In the genomic region with DNA sequence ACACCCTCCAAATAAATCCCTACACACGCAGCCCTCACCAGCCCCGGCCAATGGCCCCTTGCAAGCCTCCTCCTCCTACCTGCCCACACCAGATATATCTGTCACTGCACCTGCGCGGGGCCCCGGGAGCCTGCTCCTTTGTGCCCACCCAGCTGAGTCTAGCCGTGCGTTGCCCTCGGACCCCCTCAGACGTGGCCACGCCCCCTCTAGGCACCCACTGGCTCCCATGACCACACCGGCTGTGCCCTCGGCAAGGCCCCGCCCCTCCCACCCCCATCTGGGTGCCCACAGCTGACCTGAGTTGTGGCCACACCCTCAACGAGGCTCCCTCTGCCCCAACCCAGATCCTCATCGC, we compare ENCODE assay signal across 1 cellular context.
TF ChIP-seq lines count a peak whose summit lies in the region.

No MANE protein-coding gene starts in this region.

TF ChIP-seq in HEK293, 187 proteins besides CTCF, POLR2A, EP300 and RAD21:
- 0 out of 2 replicates have a peak, but pooled peaks have one; percentile 40 for TF ChIP-seq KLF9 (tag by site-specific recombination; IDR thresholded peaks at IDR 0.05; ENCODE audit: low read depth)
- TF ChIP-seq ZNF561 (tag by site-specific recombination; IDR thresholded peaks at IDR 0.05; ENCODE audit: borderline replicate concordance) = no peak
